In genomic region chr12:9867531-9867930, GRCh38 we compare ENCODE assay signal across 10 cellular contexts. TPM values are rescaled to one million over a fixed set of nuclear protein-coding genes. Genes with fewer than 3 reads are reported as not detected.
DNase-seq lines count a peak whose midpoint lies in the region; ATAC-seq, FAIRE-seq and TF ChIP-seq lines count a peak whose summit lies in the region.
"Had no signal": no experiment of that assay in that cellular context is flagged by ENCODE, and none has a peak within 500 bp of the region (broad histone marks: within the 10 kb centered on the region; RNA-seq: fewer than 3 reads in every experiment).

No MANE protein-coding gene starts in this region.

- H3K36me3 Mint-ChIP-seq in CD4-positive, alpha-beta memory T cell = peaks cover 23 to 52% of the 10 kb centered on the region in 2 donors

- H3K27me3 ChIP-seq in CD4-positive, alpha-beta memory T cell (ENCODE audit: insufficient read depth, low read length) = no peaks in the 10 kb centered on the region
- H3K27me3 ChIP-seq in dorsolateral prefrontal cortex = no peaks in the 10 kb centered on the region

- CTCF ChIA-PET in CD4-positive, alpha-beta memory T cell (lab: Charles Lee; ENCODE audit: partially characterized antibody) = interaction anchor here (1.5 to 5.4 kb wide), 5 partner anchors 53 to 125 kb away, joined by 3 to 31 read pairs (median 5); no protein-coding TSS in a partner anchor

- H3K27ac Mint-ChIP-seq in CD4-positive, alpha-beta memory T cell = peak overlapping the region; percentile 65 to 93 (median 87)

- H3K27me3 Mint-ChIP-seq in CD4-positive, alpha-beta memory T cell = no peaks in the 10 kb centered on the region

- H3K4me1 ChIP-seq in CD4-positive, alpha-beta memory T cell (ENCODE audit: insufficient read depth, low read length) = peaks cover 31% of the 10 kb centered on the region

- peaks cover 17 to 49% (median 37%) of the 10 kb centered on the region in 4 donors for H3K4me1 Mint-ChIP-seq in CD4-positive, alpha-beta memory T cell

- H3K36me3 ChIP-seq in CD4-positive, alpha-beta memory T cell (ENCODE audit: insufficient read depth, low read length) = no peaks in the 10 kb centered on the region
- no peaks in the 10 kb centered on the region for H3K36me3 ChIP-seq in KOPT-K1 (ENCODE audit: insufficient read depth, low read length)

- intact Hi-C loops in CD4-positive, alpha-beta memory T cell (cut with micrococcal nuclease) = loop anchor here (5.0 kb wide), 1 partner anchor 745 kb away; the partner anchor contains the start of gene MAGOHB
- intact Hi-C loops in dorsolateral prefrontal cortex (cut with DNase I) = no loop called here

- no peak for FAIRE-seq in urothelium cell line (lab: Jason Lieb, UNC)

- peak overlapping the region; percentile 55 for H3K27ac ChIP-seq in CD4-positive, alpha-beta memory T cell (ENCODE audit: low read depth, low read length)
- H3K27ac ChIP-seq in KOPT-K1 (ENCODE audit: low read depth, low read length, poor library complexity, severe bottlenecking) (peak overlapping the region; percentile 89), dorsolateral prefrontal cortex (peak overlapping the region in 26 of 59 donors; percentile 5 to 87 (median 62))

- peak overlapping the region; percentile 64 to 77 for H3K4me3 ChIP-seq in CD4-positive, alpha-beta memory T cell (ENCODE audit: low read length in 2 of 2)
- peak overlapping the region in 52 of 59 donors; percentile 0 to 70 (median 49) for H3K4me3 ChIP-seq in dorsolateral prefrontal cortex

- H3K9me3 Mint-ChIP-seq in CD4-positive, alpha-beta memory T cell = peaks cover 3 to 17% (median 14%) of the 10 kb centered on the region in 8 donors

- peak overlapping the region; percentile 90 to 98 (median 94) for H3K4me3 Mint-ChIP-seq in CD4-positive, alpha-beta memory T cell

- no peaks in the 10 kb centered on the region for H3K9me3 ChIP-seq in CD4-positive, alpha-beta memory T cell (ENCODE audit: control insufficient read depth in 1 of 2, low read length in 2 of 2)
- peaks cover 12% of the 10 kb centered on the region for H3K9me3 ChIP-seq in KOPT-K1 (ENCODE audit: insufficient read depth, low read length, poor library complexity, severe bottlenecking)

- no peak for ATAC-seq in HG02678 (IDR thresholded peaks at IDR 0.05; ENCODE audit: unreplicated experiment)
- ATAC-seq: esophagus mucosa had no signal

- TF ChIP-seq CTCF in dorsolateral prefrontal cortex (IDR thresholded peaks at IDR 0.05 in 54 of 56, conservative IDR thresholded peaks at IDR 0.05 in 2 of 56; ENCODE audit: low read depth in 1 of 56, partially characterized antibody in 56 of 56) = no peak

- POLR2A ChIA-PET in CD4-positive, alpha-beta memory T cell (lab: Charles Lee; ENCODE audit: partially characterized antibody) = interaction anchor here (1.1 to 5.0 kb wide), 13 partner anchors 12 to 346 kb away, joined by 3 to 63 read pairs (median 6); partner anchors contain the start of genes CD69 and GABARAPL1

- no peak for DNase-seq in CD4-positive, alpha-beta memory T cell
- DNase-seq in dorsolateral prefrontal cortex = no peak
- peak; percentile 28 for DNase-seq in pons (ENCODE audit: low spot score)
- DNase-seq in NCI-H1092 (lab: John Stamatoyannopoulos, UW) = no peak
- DNase-seq in urothelium cell line (ENCODE audit: low spot score) = no peak
- DNase-seq in NCI-H128 (lab: John Stamatoyannopoulos, UW; ENCODE audit: unreplicated experiment) = no peak
- DNase-seq: NCI-H2081 had no signal

RNA-seq across cellular contexts. Expression of gene CLEC2B, which starts 1.6 kb away (rescaled TPM):
- 10 to 100 TPM; 72.5 to 74.6 TPM for total RNA-seq in CD4-positive, alpha-beta memory T cell
- polyA plus RNA-seq in CD4-positive, alpha-beta memory T cell = 10 to 100 TPM; 42.2 to 79.8 TPM
- 10 to 100 TPM in 5 of 120 experiments, 1 to 10 TPM in 114, under 1 TPM in 1; 0.60 to 13.2 (median 3.9) TPM for total RNA-seq in dorsolateral prefrontal cortex

RNA-seq across cellular contexts. Expression of gene KLRF2, which starts 13.8 kb away (rescaled TPM):
- total RNA-seq in CD4-positive, alpha-beta memory T cell = not detected
- not detected for polyA plus RNA-seq in CD4-positive, alpha-beta memory T cell
- not detected for total RNA-seq in dorsolateral prefrontal cortex
- total RNA-seq: esophagus mucosa had no signal

RNA-seq across cellular contexts. Expression of gene KLRF1, which starts 40.2 kb away (rescaled TPM):
- under 1 TPM; 0.28 to 0.49 TPM for total RNA-seq in CD4-positive, alpha-beta memory T cell
- 1 to 10 TPM in 1 of 2 donors, under 1 TPM in 1; 0.30 to 1.1 TPM for polyA plus RNA-seq in CD4-positive, alpha-beta memory T cell
- total RNA-seq in dorsolateral prefrontal cortex = 1 to 10 TPM in 4 of 120 experiments, under 1 TPM in 13, not detected in 103; 0.36 to 1.8 (median 0.78) TPM

Comparison
In these comparisons a context has a peak if more than half of its experiments do, and no peak if none do; other contexts are left out.
1. RNA of gene CLEC2B, which starts 1.6 kb away (total RNA-seq): 72.5 to 74.6 TPM in CD4-positive, alpha-beta memory T cell; 0.60 to 13.2 TPM in dorsolateral prefrontal cortex; every median in the first group is over 4 times any median in the second.